6 cellular contexts compared by ENCODE assay signal in the genomic region with DNA sequence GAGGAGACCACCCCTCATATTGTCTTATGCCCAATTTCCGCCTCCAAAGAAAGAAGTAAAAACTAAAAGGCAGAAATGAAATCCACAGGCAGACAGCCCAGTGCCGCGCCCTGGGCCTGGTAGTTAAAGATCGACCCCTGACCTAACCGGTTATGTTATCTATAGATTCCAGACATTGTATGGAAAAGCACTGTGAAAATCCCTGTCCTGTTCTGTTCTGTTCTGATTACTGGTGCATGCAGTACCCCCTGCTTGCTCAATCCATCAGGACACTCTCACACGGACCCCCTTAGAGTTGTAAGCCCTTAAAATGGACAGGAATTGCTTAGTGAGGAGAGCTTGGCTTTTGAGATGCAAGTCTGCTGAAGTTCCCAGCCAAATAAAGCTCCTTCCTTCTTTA. TPM values are rescaled to one million over a fixed set of nuclear protein-coding genes. Genes with fewer than 3 reads are reported as not detected.
"Had no signal": no experiment of that assay in that cellular context is flagged by ENCODE, and none has a peak within 500 bp of the region (broad histone marks: within the 10 kb centered on the region; RNA-seq: fewer than 3 reads in every experiment).

No MANE protein-coding gene starts in this region.

RNA-seq across cellular contexts. Expression of gene SLC35D3, which starts 37.8 kb away (rescaled TPM):
- total RNA-seq: activated CD8-positive, alpha-beta T cell treated with anti-CD3 and anti-CD28 coated beads, Interleukin-2, amount 10 ng/mL, durations not matched to agents 7 days and 5 days; activated naive CD8-positive, alpha-beta T cell treated with anti-CD3 and anti-CD28 coated beads, Interleukin-2, amount 10 ng/mL, durations not matched to agents 7 days and 5 days; MCF 10A; PC-9; SK-MEL-5 had no signal
- polyA plus RNA-seq: IgD-negative memory B cell had no signal
